In genomic region chr12:32266756-32267155, GRCh38 we compare ENCODE assay signal across 15 cellular contexts.
"Had no signal": no experiment of that assay in that cellular context is flagged by ENCODE, and none has a peak within 500 bp of the region (broad histone marks: within the 10 kb centered on the region; RNA-seq: fewer than 3 reads in every experiment).

No MANE protein-coding gene starts in this region.

- H3K9me3 ChIP-seq: colonic mucosa, gastrocnemius medialis, spleen, tibial artery had no signal

- H3K27me3 ChIP-seq: colonic mucosa, gastrocnemius medialis, spleen, tibial artery had no signal

- H3K27ac ChIP-seq: colonic mucosa, gastrocnemius medialis, tibial artery had no signal

- H3K4me1 ChIP-seq: colonic mucosa, tibial artery had no signal

- H3K4me3 ChIP-seq: colonic mucosa, gastrocnemius medialis, spleen, tibial artery had no signal

- H3K36me3 ChIP-seq: colonic mucosa, gastrocnemius medialis, spleen, tibial artery had no signal

- DNase-seq: activated CD4-positive, alpha-beta T cell treated with anti-CD3 and anti-CD28 coated beads, Interleukin-2, amount 10 ng/mL, durations not matched to agents 7 days and 5 days; activated CD8-positive, alpha-beta memory T cell treated with anti-CD3 and anti-CD28 coated beads, Interleukin-2, amount 50 U/mL, for 4 hours; activated effector memory CD4-positive, alpha-beta T cell treated with anti-CD3 and anti-CD28 coated beads, Interleukin-2, amount 50 U/mL, for 16 hours; activated naive CD4-positive, alpha-beta T cell treated with anti-CD3 and anti-CD28 coated beads, Interleukin-2, amount 50 U/mL, for 16 hours; activated T-cell treated with anti-CD3 and anti-CD28 coated beads, Interleukin-2, amount 50 U/mL, for 4 hours; aorta; colonic mucosa; gastrocnemius medialis; immature natural killer cell; occipital lobe; posterior cingulate gyrus; retina; spleen; stimulated activated naive CD4-positive, alpha-beta T cell treated with Interleukin-2 at 50 U/mL for 16 hours; tibial artery had no signal
